Comparison of ENCODE assay signal across 8 cellular contexts in genomic region chr4:25160714-25161598, GRCh38. TPM values are rescaled to one million over a fixed set of nuclear protein-coding genes. Genes with fewer than 3 reads are reported as not detected.
A peak's percentile ranks its signal among the peaks of the same experiment; 100 is the strongest.
DNase-seq lines count a peak whose midpoint lies in the region; ATAC-seq and TF ChIP-seq lines count a peak whose summit lies in the region.

No MANE protein-coding gene starts in this region.

- no peak overlapping the region for H2AK5ac ChIP-seq in trophoblast cell (ENCODE audit: low read length)

- H3K27ac ChIP-seq in WERI-Rb-1 (peak overlapping the region; percentile 87), foreskin keratinocyte (peak overlapping the region; percentile 0), trophoblast cell (ENCODE audit: low read depth, low read length) (peak overlapping the region; percentile 89)

- peak overlapping the region; percentile 89 for H3K23ac ChIP-seq in trophoblast cell (ENCODE audit: low read length)

- H3K79me1 ChIP-seq in trophoblast cell (ENCODE audit: low read length), result peaks cover 18% of the 10 kb centered on the region

- H3K4ac ChIP-seq in trophoblast cell (ENCODE audit: low read depth, low read length), result no peak overlapping the region

- H2BK120ac ChIP-seq in trophoblast cell (ENCODE audit: insufficient read depth, low read length, poor library complexity), result peak overlapping the region; percentile 81

- peak overlapping the region; percentile 54 for H3K9ac ChIP-seq in trophoblast cell (ENCODE audit: low read length)

- peak overlapping the region; percentile 56 for H2AFZ ChIP-seq in trophoblast cell (ENCODE audit: insufficient read depth, low read length, poor library complexity)

- peak overlapping the region; percentile 85 for H2BK5ac ChIP-seq in trophoblast cell (ENCODE audit: low read depth, low read length, poor library complexity)

- ATAC-seq in GM19397 (IDR thresholded peaks at IDR 0.05; ENCODE audit: unreplicated experiment), result peak; percentile 16
- peak; percentile 47 for ATAC-seq in foreskin keratinocyte

- H3K4me1 ChIP-seq in foreskin keratinocyte (peaks cover 14% of the 10 kb centered on the region), trophoblast cell (ENCODE audit: control insufficient read depth in 1 of 2, insufficient read depth in 2 of 2, low read length in 2 of 2) (peaks cover 3 to 11% of the 10 kb centered on the region in 2 experiments)

- 100% methylated on average over 2 of the region's 16 CpGs for WGBS in trophoblast cell (ENCODE audit: extremely low coverage, insufficient coverage, insufficient read length)

- peak overlapping the region; percentile 18 for H4K12ac ChIP-seq in trophoblast cell (ENCODE audit: low read depth, low read length)

- H3K79me2 ChIP-seq in trophoblast cell (ENCODE audit: control insufficient read depth, insufficient read depth, low read length, poor library complexity), result peaks cover 2% of the 10 kb centered on the region

- TF ChIP-seq CTCF in WERI-Rb-1 (IDR thresholded peaks at IDR 0.05; ENCODE audit: low read depth, low read length), result no peak
- no peak for TF ChIP-seq CTCF in foreskin keratinocyte (conservative IDR thresholded peaks at IDR 0.05)

- H3K36me3 ChIP-seq in WERI-Rb-1 (no peaks in the 10 kb centered on the region), trophoblast cell (ENCODE audit: control insufficient read depth in 1 of 2, insufficient read depth in 2 of 2, low read length in 2 of 2) (no peaks in the 10 kb centered on the region)

- H3K4me2 ChIP-seq in trophoblast cell (ENCODE audit: low read length), result peak overlapping the region; percentile 66

- no peak overlapping the region for H3K18ac ChIP-seq in trophoblast cell (ENCODE audit: low read length)

- H3K4me3 ChIP-seq in WERI-Rb-1 (ENCODE audit: low read depth, low read length), result peak overlapping the region; percentile 86
- peak overlapping the region; percentile 60 for H3K4me3 ChIP-seq in trophoblast cell (ENCODE audit: low read depth, low read length)

- H3K9me3 ChIP-seq in WERI-Rb-1 (ENCODE audit: severe bottlenecking) (no peaks in the 10 kb centered on the region), trophoblast cell (ENCODE audit: insufficient read depth, low read depth, low read length) (no peaks in the 10 kb centered on the region)

- DNase-seq in D341Med (ENCODE audit: low spot score) (peak; percentile 45), HT-29 (ENCODE audit: low spot score) (peak; percentile 35), WERI-Rb-1 (no peak), foreskin keratinocyte (peak in 1 of 2 donors; percentile 21), trophoblast cell (peak; percentile 32 to 85), MV-4-11 (lab: John Stamatoyannopoulos, UW) (no peak)
- DNase-seq in activated CD4-positive, CD25-positive, alpha-beta regulatory T cell treated with anti-CD3 and anti-CD28 coated beads, Interleukin-2, amount 50 U/mL, for 72 hours, result no peak

- H2BK12ac ChIP-seq in trophoblast cell (ENCODE audit: low read length), result no peak overlapping the region

- no peaks in the 10 kb centered on the region for H3K27me3 ChIP-seq in WERI-Rb-1 (ENCODE audit: insufficient read depth, low read depth, severe bottlenecking)
- no peaks in the 10 kb centered on the region for H3K27me3 ChIP-seq in foreskin keratinocyte
- H3K27me3 ChIP-seq in trophoblast cell (ENCODE audit: insufficient read depth, low read length), result no peaks in the 10 kb centered on the region

- peak overlapping the region; percentile 33 for H3K14ac ChIP-seq in trophoblast cell (ENCODE audit: low read length)

- peak overlapping the region; percentile 61 for H4K8ac ChIP-seq in trophoblast cell (ENCODE audit: low read depth, low read length)

- peak overlapping the region; percentile 74 for H4K91ac ChIP-seq in trophoblast cell (ENCODE audit: low read depth, low read length)

RNA-seq across cellular contexts. Expression of gene SEPSECS, which starts 0.7 kb away (rescaled TPM):
- 0.86 and 2.4 TPM in 2 replicates for total RNA-seq in HT-29 (2014; rRNA removed; shearing (Covaris generic))
- total RNA-seq in foreskin keratinocyte, result 5.5 and 5.6 TPM in 2 replicates
- 1.6 and 1.9 TPM in 2 replicates for polyA plus RNA-seq in foreskin keratinocyte
- polyA plus RNA-seq in trophoblast cell (2013), result 3.4 TPM in 2 replicates

Comparison
In these comparisons a context has a peak if more than half of its experiments do, and no peak if none do; other contexts are left out.
1. DNase-seq: peak in D341Med (single experiment), HT-29 (single experiment) and trophoblast cell (2 of 2); none in WERI-Rb-1 (single experiment), MV-4-11 (single experiment) and activated CD4-positive, CD25-positive, alpha-beta regulatory T cell treated with anti-CD3 and anti-CD28 coated beads, Interleukin-2, amount 50 U/mL, for 72 hours (single experiment).
2. H3K27ac ChIP-seq: peak in every context shown above with its lines; median percentile 89 in trophoblast cell; 87 in WERI-Rb-1; 0 in foreskin keratinocyte.